ENCODE assay signal across 25 cellular contexts in genomic region chr7:30684351-30684750, GRCh38. TPM values are rescaled to one million over a fixed set of nuclear protein-coding genes. Genes with fewer than 3 reads are reported as not detected.
DNase-seq lines count a peak whose midpoint lies in the region; ATAC-seq lines count a peak whose summit lies in the region.
"Had no signal": no experiment of that assay in that cellular context is flagged by ENCODE, and none has a peak within 500 bp of the region (broad histone marks: within the 10 kb centered on the region; RNA-seq: fewer than 3 reads in every experiment).

No MANE protein-coding gene starts in this region.

- H3K4me3 ChIP-seq in mesendoderm (ENCODE audit: low read length), result no peak overlapping the region
- H3K4me3 ChIP-seq: GM23248, MG63, PC-9 had no signal

- no peak overlapping the region for H3K27ac Mint-ChIP-seq in activated CD8-positive, alpha-beta memory T cell treated with anti-CD3 and anti-CD28 coated beads, Interleukin-2, amount 10 ng/mL, durations not matched to agents 7 days and 5 days
- H3K27ac Mint-ChIP-seq in activated CD8-positive, alpha-beta T cell treated with anti-CD3 and anti-CD28 coated beads, Interleukin-2, amount 10 ng/mL, durations not matched to agents 7 days and 5 days, result no peak overlapping the region
- H3K27ac Mint-ChIP-seq: CD4-positive, CD25-positive, alpha-beta regulatory T cell had no signal

- H3K36me3 Mint-ChIP-seq in activated CD8-positive, alpha-beta memory T cell treated with anti-CD3 and anti-CD28 coated beads, Interleukin-2, amount 10 ng/mL, durations not matched to agents 7 days and 5 days, result no peaks in the 10 kb centered on the region
- H3K36me3 Mint-ChIP-seq in activated CD8-positive, alpha-beta T cell treated with anti-CD3 and anti-CD28 coated beads, Interleukin-2, amount 10 ng/mL, durations not matched to agents 7 days and 5 days (ENCODE audit: low read depth), result no peaks in the 10 kb centered on the region
- H3K36me3 Mint-ChIP-seq: CD4-positive, CD25-positive, alpha-beta regulatory T cell had no signal

- H3K9ac ChIP-seq in mesendoderm (ENCODE audit: low read length), result no peak overlapping the region
- H3K9ac ChIP-seq: GM23248 had no signal

- H2BK5ac ChIP-seq in mesendoderm (ENCODE audit: low read length), result no peak overlapping the region

- no peak overlapping the region for H3K27ac ChIP-seq in mesendoderm (ENCODE audit: low read depth, low read length)
- H3K27ac ChIP-seq: GM23248, PC-9 had no signal

- H3K27me3 ChIP-seq in mesendoderm (ENCODE audit: insufficient read depth, low read length, poor library complexity), result peaks cover 4% of the 10 kb centered on the region

- H3K4me1 Mint-ChIP-seq in activated CD8-positive, alpha-beta memory T cell treated with anti-CD3 and anti-CD28 coated beads, Interleukin-2, amount 10 ng/mL, durations not matched to agents 7 days and 5 days, result peaks cover 8% of the 10 kb centered on the region
- H3K4me1 Mint-ChIP-seq in activated CD8-positive, alpha-beta T cell treated with anti-CD3 and anti-CD28 coated beads, Interleukin-2, amount 10 ng/mL, durations not matched to agents 7 days and 5 days (ENCODE audit: low read depth), result peaks cover 16% of the 10 kb centered on the region

- H3K23ac ChIP-seq in mesendoderm (ENCODE audit: low read length), result no peak overlapping the region

- H3K4me1 ChIP-seq in mesendoderm (ENCODE audit: control insufficient read depth, low read depth, low read length), result peaks cover 6% of the 10 kb centered on the region

- H2BK120ac ChIP-seq in mesendoderm (ENCODE audit: low read depth, low read length), result no peak overlapping the region

- H3K4me2 ChIP-seq in mesendoderm (ENCODE audit: low read length), result no peak overlapping the region
- H3K4me2 ChIP-seq: PC-9 had no signal

- H4K8ac ChIP-seq in mesendoderm (ENCODE audit: low read depth, low read length), result no peak overlapping the region

- H2AK5ac ChIP-seq in mesendoderm (ENCODE audit: low read length), result no peak overlapping the region

- no peak overlapping the region for H3K4ac ChIP-seq in mesendoderm (ENCODE audit: low read depth, low read length)

- no peak overlapping the region for H4K5ac ChIP-seq in mesendoderm (ENCODE audit: low read length)

- H3K9me3 Mint-ChIP-seq in activated CD8-positive, alpha-beta memory T cell treated with anti-CD3 and anti-CD28 coated beads, Interleukin-2, amount 10 ng/mL, durations not matched to agents 7 days and 5 days (ENCODE audit: low read depth), result no peaks in the 10 kb centered on the region
- H3K9me3 Mint-ChIP-seq in activated CD8-positive, alpha-beta T cell treated with anti-CD3 and anti-CD28 coated beads, Interleukin-2, amount 10 ng/mL, durations not matched to agents 7 days and 5 days (ENCODE audit: insufficient read depth), result no peaks in the 10 kb centered on the region

- H3K36me3 ChIP-seq in mesendoderm (ENCODE audit: control insufficient read depth, insufficient read depth, low read length), result no peaks in the 10 kb centered on the region
- H3K36me3 ChIP-seq: MG63 had no signal

- H3K56ac ChIP-seq in mesendoderm (ENCODE audit: low read length), result no peak overlapping the region

- DNase-seq in AG08395 (ENCODE audit: low spot score) (peak; percentile 19), EL (peak; percentile 9), astrocyte of the hippocampus (ENCODE audit: low read depth, low spot score) (peak; percentile 42), mesendoderm (peak; percentile 73), cerebellum (ENCODE audit: low spot score) (no peak)
- DNase-seq in activated CD8-positive, alpha-beta memory T cell treated with anti-CD3 and anti-CD28 coated beads, Interleukin-2, amount 10 ng/mL, durations not matched to agents 7 days and 5 days, result no peak
- DNase-seq in activated CD4-positive, CD25-positive, alpha-beta regulatory T cell treated with anti-CD3 and anti-CD28 coated beads, Interleukin-2, amount 50 U/mL, for 72 hours, result no peak
- no peak for DNase-seq in activated CD8-positive, alpha-beta T cell treated with anti-CD3 and anti-CD28 coated beads, Interleukin-2, amount 10 ng/mL, durations not matched to agents 7 days and 5 days
- DNase-seq: CD4-positive, CD25-positive, alpha-beta regulatory T cell; DMS 273 treated with DMSO at 0.1 percent for 48 hours; DMS79 treated with DMSO at 0.1 percent for 48 hours; GM23248; HCEC 1CT; MG63; NCI-H1417 treated with DMSO at 0.1 percent for 48 hours; NCI-H187; NCI-H2107; NCI-H69; PC-9; RPMI8226; SHP77 had no signal

- POLR2A ChIA-PET in activated CD8-positive, alpha-beta T cell treated with anti-CD3 and anti-CD28 coated beads, Interleukin-2, amount 10 ng/mL, durations not matched to agents 7 days and 5 days (lab: Charles Lee), result no interaction called here

- H3K27me3 Mint-ChIP-seq in activated CD8-positive, alpha-beta memory T cell treated with anti-CD3 and anti-CD28 coated beads, Interleukin-2, amount 10 ng/mL, durations not matched to agents 7 days and 5 days, result peaks cover 52% of the 10 kb centered on the region
- H3K27me3 Mint-ChIP-seq in activated CD8-positive, alpha-beta T cell treated with anti-CD3 and anti-CD28 coated beads, Interleukin-2, amount 10 ng/mL, durations not matched to agents 7 days and 5 days (ENCODE audit: low read depth), result peaks cover 55% of the 10 kb centered on the region

- no peak for ATAC-seq in activated CD8-positive, alpha-beta memory T cell treated with anti-CD3 and anti-CD28 coated beads, Interleukin-2, amount 10 ng/mL, durations not matched to agents 7 days and 5 days
- ATAC-seq in activated CD8-positive, alpha-beta T cell treated with anti-CD3 and anti-CD28 coated beads, Interleukin-2, amount 10 ng/mL, durations not matched to agents 7 days and 5 days, result no peak

- no peaks in the 10 kb centered on the region for H3K79me2 ChIP-seq in mesendoderm (ENCODE audit: control insufficient read depth, insufficient read depth, low read length)

- WGBS in mesendoderm (ENCODE audit: extremely low coverage, insufficient coverage, low lambda C conversion rate), result no CpG with 5 or more reads among the region's 2 CpGs

- no peaks in the 10 kb centered on the region for H3K79me1 ChIP-seq in mesendoderm (ENCODE audit: low read length)

- H2BK15ac ChIP-seq in mesendoderm (replicated peaks; ENCODE audit: low read depth), result no peak overlapping the region

- no peak overlapping the region for H3K4me3 Mint-ChIP-seq in activated CD8-positive, alpha-beta memory T cell treated with anti-CD3 and anti-CD28 coated beads, Interleukin-2, amount 10 ng/mL, durations not matched to agents 7 days and 5 days
- no peak overlapping the region for H3K4me3 Mint-ChIP-seq in activated CD8-positive, alpha-beta T cell treated with anti-CD3 and anti-CD28 coated beads, Interleukin-2, amount 10 ng/mL, durations not matched to agents 7 days and 5 days

- CTCF ChIA-PET in activated CD8-positive, alpha-beta memory T cell treated with anti-CD3 and anti-CD28 coated beads, Interleukin-2, amount 10 ng/mL, durations not matched to agents 7 days and 5 days (lab: Charles Lee), result interaction anchor here (0.6 to 2.6 kb wide), 3 partner anchors 19 to 1843 kb away, joined by 4 to 24 read pairs (median 4); no protein-coding TSS in a partner anchor
- CTCF ChIA-PET in activated CD8-positive, alpha-beta T cell treated with anti-CD3 and anti-CD28 coated beads, Interleukin-2, amount 10 ng/mL, durations not matched to agents 7 days and 5 days (lab: Charles Lee), result interaction anchor here (5.0 kb wide), 1 partner anchor 55 kb away, joined by 58 read pairs; no protein-coding TSS in a partner anchor

- no peak overlapping the region for H3K18ac ChIP-seq in mesendoderm (ENCODE audit: low read length)

RNA-seq across cellular contexts. Expression of gene CRHR2, which starts 2.1 kb away (rescaled TPM):
- 0.03 TPM for polyA plus RNA-seq in mesendoderm (2013, experiment 1 of 2)
- polyA plus RNA-seq in mesendoderm (2013, experiment 2 of 2), result 0.04 TPM
- not detected for total RNA-seq in activated CD8-positive, alpha-beta memory T cell treated with anti-CD3 and anti-CD28 coated beads, Interleukin-2, amount 10 ng/mL, durations not matched to agents 7 days and 5 days
- not detected for total RNA-seq in activated CD8-positive, alpha-beta T cell treated with anti-CD3 and anti-CD28 coated beads, Interleukin-2, amount 10 ng/mL, durations not matched to agents 7 days and 5 days
- 0.27 TPM for total RNA-seq in cerebellum
- total RNA-seq: Caco-2; CD4-positive, CD25-positive, alpha-beta regulatory T cell; GM23248; LHCN-M2; NCI-H460; PC-9 had no signal
- polyA plus RNA-seq: BJ; CD4-positive, CD25-positive, alpha-beta regulatory T cell had no signal

Comparison
In these comparisons a context has a peak if more than half of its experiments do, and no peak if none do; other contexts are left out.
1. DNase-seq: peak in AG08395 (single experiment), EL (single experiment), astrocyte of the hippocampus (single experiment) and mesendoderm (single experiment); none in activated CD8-positive, alpha-beta memory T cell treated with anti-CD3 and anti-CD28 coated beads, Interleukin-2, amount 10 ng/mL, durations not matched to agents 7 days and 5 days (single experiment), activated CD4-positive, CD25-positive, alpha-beta regulatory T cell treated with anti-CD3 and anti-CD28 coated beads, Interleukin-2, amount 50 U/mL, for 72 hours (single experiment), activated CD8-positive, alpha-beta T cell treated with anti-CD3 and anti-CD28 coated beads, Interleukin-2, amount 10 ng/mL, durations not matched to agents 7 days and 5 days (single experiment) and cerebellum (single experiment).